27 cellular contexts compared by ENCODE assay signal in genomic region chr16:85337910-85338637, GRCh38.
DNase-seq lines count a peak whose midpoint lies in the region; ATAC-seq, FAIRE-seq and TF ChIP-seq lines count a peak whose summit lies in the region.
"Had no signal": no experiment of that assay in that cellular context is flagged by ENCODE, and none has a peak within 500 bp of the region (broad histone marks: within the 10 kb centered on the region; RNA-seq: fewer than 3 reads in every experiment).

No MANE protein-coding gene starts in this region.

- in situ Hi-C loops in HepG2 (cut with HindIII; ENCODE audit: extremely low pct_ligation_motif_present, low pct_unique_long_range_greater_than_20kb) (no loop called here), GM23248 (cut with MboI) (no loop called here)

- H3K27ac ChIP-seq in HepG2 (ENCODE audit: extremely low read length, insufficient read depth, low read length), result no peak overlapping the region
- no peak overlapping the region for H3K27ac ChIP-seq in right lobe of liver
- H3K27ac ChIP-seq in neural progenitor cell, result no peak overlapping the region
- no peak overlapping the region for H3K27ac ChIP-seq in tibial nerve
- no peak overlapping the region for H3K27ac ChIP-seq in GM23248
- H3K27ac ChIP-seq: A549; BLaER1 treated with 17β-estradiol and CSF1 and Interleukin-3, amounts not matched to agents 10 nM and 100 nM had no signal

- no TSS peak for BruUV-seq in HepG2 (replicated peaks; lab: Mats Ljungman, UMichigan)

- peaks cover 0 to 8% of the 10 kb centered on the region in 2 experiments; a peak in 1 of 5 replicates for H3K27me3 ChIP-seq in HepG2 (ENCODE audit: control insufficient read depth in 1 of 2, insufficient read depth in 2 of 2, low read length in 2 of 2)
- H3K27me3 ChIP-seq in right lobe of liver, result no peaks in the 10 kb centered on the region
- H3K27me3 ChIP-seq in neural progenitor cell, result peaks cover 19% of the 10 kb centered on the region
- no peaks in the 10 kb centered on the region for H3K27me3 ChIP-seq in tibial nerve
- H3K27me3 ChIP-seq in GM23248 (replicated peaks; ENCODE audit: insufficient read depth), result no peaks in the 10 kb centered on the region
- H3K27me3 ChIP-seq: BE2C had no signal

- no peak for TF ChIP-seq POLR2A in HepG2 (IDR thresholded peaks at IDR 0.05; ENCODE audit: insufficient read depth in 1 of 2, low read depth in 2 of 2, low read length in 2 of 2)
- TF ChIP-seq POLR2A in right lobe of liver (IDR thresholded peaks at IDR 0.05), result no peak
- TF ChIP-seq POLR2A in tibial nerve (IDR thresholded peaks at IDR 0.05), result no peak

- peaks cover 12% of the 10 kb centered on the region; the same call in 1 of the 2 replicates for H4K20me1 ChIP-seq in HepG2 (ENCODE audit: insufficient read depth, low read length)
- H4K20me1 ChIP-seq in neural progenitor cell (ENCODE audit: low read depth), result peaks cover 11% of the 10 kb centered on the region
- H4K20me1 ChIP-seq in GM23248 (ENCODE audit: insufficient read depth), result no peaks in the 10 kb centered on the region

- peaks cover 21% of the 10 kb centered on the region for H3K27me3 Mint-ChIP-seq in neural progenitor cell (ENCODE audit: insufficient read depth, low read depth)
- H3K27me3 Mint-ChIP-seq in type B pancreatic cell, result peaks cover 4% of the 10 kb centered on the region
- peaks cover 3% of the 10 kb centered on the region for H3K27me3 Mint-ChIP-seq in activated naive CD8-positive, alpha-beta T cell treated with anti-CD3 and anti-CD28 coated beads for 36 hours
- H3K27me3 Mint-ChIP-seq: CD4-positive, alpha-beta T cell had no signal

- TF ChIP-seq RAD21 in HepG2 (CRISPR knock-in tag; IDR thresholded peaks at IDR 0.05), result no peak

- no peaks in the 10 kb centered on the region for H3K79me2 ChIP-seq in HepG2 (ENCODE audit: insufficient read depth, low read length)
- no peaks in the 10 kb centered on the region for H3K79me2 ChIP-seq in neural progenitor cell (ENCODE audit: low read depth)
- H3K79me2 ChIP-seq in GM23248 (ENCODE audit: insufficient read depth), result peaks cover 53% of the 10 kb centered on the region

- H3K9ac ChIP-seq in HepG2 (ENCODE audit: insufficient read depth, low read depth, low read length) (no peak overlapping the region), neural progenitor cell (no peak overlapping the region), GM23248 (no peak overlapping the region)
- H3K9ac ChIP-seq: BLaER1 treated with 17β-estradiol and CSF1 and Interleukin-3, amounts not matched to agents 10 nM and 100 nM had no signal

- H3K4me3 Mint-ChIP-seq in neural progenitor cell (peak overlapping the region; percentile 52), type B pancreatic cell (no peak overlapping the region)
- no peak overlapping the region for H3K4me3 Mint-ChIP-seq in activated naive CD8-positive, alpha-beta T cell treated with anti-CD3 and anti-CD28 coated beads for 36 hours
- H3K4me3 Mint-ChIP-seq: CD14-positive monocyte; CD4-positive, alpha-beta T cell; CD8-positive, alpha-beta memory T cell had no signal

- CTCF ChIA-PET in HepG2 (lab: Yijun Ruan, JAX; ENCODE audit: low intra/inter-chr PET ratio, low total read pairs), result no interaction called here

- WGBS in HepG2 (ENCODE audit: low lambda C conversion rate), result 79% methylated on average over 11 of the region's 11 CpGs
- 75% methylated on average over 5 of the region's 11 CpGs for WGBS in right lobe of liver (ENCODE audit: insufficient coverage, low coverage, low lambda C conversion rate, missing lambda C conversion rate)
- WGBS in tibial nerve, 2 donors, result 91 to 92% methylated on average over 11 of the region's 11 CpGs
- WGBS in GM23248 (ENCODE audit: low coverage in 1 of 2, low lambda C conversion rate in 2 of 2, missing lambda C conversion rate in 2 of 2), 2 experiments, result 96 to 97% methylated on average over 11 of the region's 11 CpGs

- H2AFZ ChIP-seq in HepG2 (ENCODE audit: low read length) (no peak overlapping the region), neural progenitor cell (replicated peaks) (no peak overlapping the region), GM23248 (no peak overlapping the region)

- intact Hi-C loops in HepG2 (cut with micrococcal nuclease; ENCODE audit: unreplicated experiment) (no loop called here), right lobe of liver (cut with DNase I) (no loop called here)

- peaks cover 29% of the 10 kb centered on the region for H3F3A ChIP-seq in neural progenitor cell (ENCODE audit: low read depth)
- no peaks in the 10 kb centered on the region for H3F3A ChIP-seq in GM23248 (ENCODE audit: insufficient read depth)

- H3K4me1 ChIP-seq in HepG2 (ENCODE audit: insufficient read depth, low read length), result peaks cover 34% of the 10 kb centered on the region
- H3K4me1 ChIP-seq in right lobe of liver, result peaks cover 0 to 33% (median 10%) of the 10 kb centered on the region in 4 donors
- peaks cover 27% of the 10 kb centered on the region for H3K4me1 ChIP-seq in neural progenitor cell
- H3K4me1 ChIP-seq in tibial nerve, result peaks cover 0 to 23% (median 5%) of the 10 kb centered on the region in 4 donors
- no peaks in the 10 kb centered on the region for H3K4me1 ChIP-seq in GM23248 (ENCODE audit: insufficient read depth)
- H3K4me1 ChIP-seq: A549 had no signal

- no peak overlapping the region for H3K4me3 ChIP-seq in HepG2 (replicated peaks in 1 of 3; ENCODE audit: insufficient read depth in 1 of 3, low read depth in 2 of 3, low read length in 3 of 3)
- no peak overlapping the region for H3K4me3 ChIP-seq in right lobe of liver
- no peak overlapping the region for H3K4me3 ChIP-seq in neural progenitor cell
- H3K4me3 ChIP-seq in tibial nerve, result no peak overlapping the region
- H3K4me3 ChIP-seq in GM23248, result no peak overlapping the region
- H3K4me3 ChIP-seq: A549; BLaER1 treated with 17β-estradiol and CSF1 and Interleukin-3, amounts not matched to agents 10 nM and 100 nM; GM12878 had no signal

- H3K9me2 ChIP-seq in GM23248 (ENCODE audit: insufficient read depth), result no peaks in the 10 kb centered on the region

- H3K4me2 ChIP-seq in HepG2 (ENCODE audit: low read depth, low read length) (no peak overlapping the region), neural progenitor cell (no peak overlapping the region), GM23248 (ENCODE audit: unreplicated experiment) (no peak overlapping the region)
- H3K4me2 ChIP-seq: A549; BLaER1 treated with 17β-estradiol and CSF1 and Interleukin-3, amounts not matched to agents 10 nM and 100 nM had no signal

- H3K9me3 Mint-ChIP-seq in neural progenitor cell, result peaks cover 3% of the 10 kb centered on the region
- no peaks in the 10 kb centered on the region for H3K9me3 Mint-ChIP-seq in type B pancreatic cell
- H3K9me3 Mint-ChIP-seq in activated naive CD8-positive, alpha-beta T cell treated with anti-CD3 and anti-CD28 coated beads for 36 hours, result no peaks in the 10 kb centered on the region
- H3K9me3 Mint-ChIP-seq: CD4-positive, alpha-beta T cell; CD8-positive, alpha-beta memory T cell had no signal

- TF ChIP-seq CTCF in HepG2 (CRISPR knock-in tag; IDR thresholded peaks at IDR 0.05) (no peak), right lobe of liver (IDR thresholded peaks at IDR 0.05) (no peak), neural progenitor cell (IDR thresholded peaks at IDR 0.05) (no peak), type B pancreatic cell (conservative IDR thresholded peaks at IDR 0.05) (no peak), tibial nerve (IDR thresholded peaks at IDR 0.05) (no peak)

- TF ChIP-seq EP300 in HepG2 (IDR thresholded peaks at IDR 0.05; ENCODE audit: low read depth in 2 of 2, low read length in 2 of 2) (no peak), HepG2 (CRISPR knock-in tag; IDR thresholded peaks at IDR 0.05; ENCODE audit: borderline replicate concordance) (no peak), tibial nerve (IDR thresholded peaks at IDR 0.05) (no peak)

- H3K36me3 ChIP-seq in HepG2 (replicated peaks in 1 of 2; ENCODE audit: control insufficient read depth in 1 of 2, insufficient read depth in 2 of 2, low read length in 2 of 2) (no peaks in the 10 kb centered on the region), right lobe of liver (no peaks in the 10 kb centered on the region), neural progenitor cell (no peaks in the 10 kb centered on the region), tibial nerve (no peaks in the 10 kb centered on the region), GM23248 (ENCODE audit: low read depth) (no peaks in the 10 kb centered on the region)
- H3K36me3 ChIP-seq: BE2C; BLaER1 treated with 17β-estradiol and CSF1 and Interleukin-3, amounts not matched to agents 10 nM and 100 nM had no signal

- no peaks in the 10 kb centered on the region for H3K9me3 ChIP-seq in HepG2 (ENCODE audit: low read length)
- no peaks in the 10 kb centered on the region for H3K9me3 ChIP-seq in right lobe of liver
- H3K9me3 ChIP-seq in neural progenitor cell (ENCODE audit: low read depth), result no peaks in the 10 kb centered on the region
- H3K9me3 ChIP-seq in tibial nerve, result no peaks in the 10 kb centered on the region
- H3K9me3 ChIP-seq in GM23248 (ENCODE audit: low read depth), result no peaks in the 10 kb centered on the region
- H3K9me3 ChIP-seq: A549; BE2C; BLaER1 treated with 17β-estradiol and CSF1 and Interleukin-3, amounts not matched to agents 10 nM and 100 nM had no signal

- no peak for DNase-seq in HepG2 (ENCODE audit: low spot score)
- DNase-seq in right lobe of liver, result no peak
- DNase-seq in islet precursor cell, result peak; percentile 50
- no peak for DNase-seq in neural progenitor cell (ENCODE audit: low spot score)
- no peak for DNase-seq in type B pancreatic cell (ENCODE audit: extremely low spot score, unreplicated experiment)
- no peak for DNase-seq in activated naive CD8-positive, alpha-beta T cell treated with anti-CD3 and anti-CD28 coated beads for 36 hours
- no peak for DNase-seq in tibial nerve (ENCODE audit: low spot score in 2 of 2)
- no peak for DNase-seq in GM23248
- DNase-seq: 8988T; ACHN; AML-193; BE2C; CD4-positive, alpha-beta T cell; CD8-positive, alpha-beta memory T cell; DMS 273 treated with DMSO at 0.1 percent for 48 hours; DMS79; EL; GDM1; GOT3; H7; HCEC 1CT had no signal

- H3K4me1 Mint-ChIP-seq in neural progenitor cell (peaks cover 64% of the 10 kb centered on the region), type B pancreatic cell (ENCODE audit: unreplicated experiment) (peaks cover 53% of the 10 kb centered on the region)
- H3K4me1 Mint-ChIP-seq in activated naive CD8-positive, alpha-beta T cell treated with anti-CD3 and anti-CD28 coated beads for 36 hours, result peaks cover 12% of the 10 kb centered on the region

- POLR2A ChIA-PET in HepG2 (lab: Yijun Ruan, JAX), result no interaction called here

- ATAC-seq in HepG2 (no peak), right lobe of liver (no peak)
- ATAC-seq: A549, GM12878 had no signal

- H3K36me3 Mint-ChIP-seq in neural progenitor cell (peaks cover 4% of the 10 kb centered on the region), type B pancreatic cell (no peaks in the 10 kb centered on the region)
- no peaks in the 10 kb centered on the region for H3K36me3 Mint-ChIP-seq in activated naive CD8-positive, alpha-beta T cell treated with anti-CD3 and anti-CD28 coated beads for 36 hours
- H3K36me3 Mint-ChIP-seq: CD14-positive monocyte had no signal

- H3K27ac Mint-ChIP-seq in neural progenitor cell, result peak overlapping the region; percentile 22
- H3K27ac Mint-ChIP-seq in type B pancreatic cell, result peak overlapping the region; percentile 59
- no peak overlapping the region for H3K27ac Mint-ChIP-seq in activated naive CD8-positive, alpha-beta T cell treated with anti-CD3 and anti-CD28 coated beads for 36 hours
- H3K27ac Mint-ChIP-seq: CD14-positive monocyte; CD4-positive, alpha-beta T cell; CD8-positive, alpha-beta memory T cell had no signal

- no peak for FAIRE-seq in HepG2 (lab: Jason Lieb, UNC)
- FAIRE-seq: A549, D721Med, GM12878, GM18507 had no signal
